29 cellular contexts compared by ENCODE assay signal in the genomic region with DNA sequence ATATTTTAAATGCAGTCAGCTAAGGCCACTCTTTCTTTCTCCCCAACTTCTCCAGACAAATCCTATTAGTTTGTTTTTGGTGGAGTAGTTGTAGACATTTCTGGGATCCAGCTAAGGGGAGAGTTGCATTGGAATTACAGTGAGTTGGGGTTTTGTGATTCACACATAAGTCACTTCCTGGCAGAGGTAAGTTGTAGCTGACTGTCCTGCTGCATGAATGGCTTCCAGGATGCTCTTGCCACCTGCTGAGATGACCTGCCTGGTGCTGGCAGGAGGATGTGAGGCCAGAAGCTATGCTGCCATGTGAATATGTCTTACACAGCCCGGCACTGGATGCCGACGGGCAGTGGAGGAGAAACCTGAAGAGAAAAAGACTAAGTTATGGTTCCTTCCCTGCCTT.
A peak's percentile ranks its signal among the peaks of the same experiment; 100 is the strongest.
DNase-seq lines count a peak whose midpoint lies in the region; ATAC-seq and TF ChIP-seq lines count a peak whose summit lies in the region.
"Had no signal": no experiment of that assay in that cellular context is flagged by ENCODE, and none has a peak within 500 bp of the region (broad histone marks: within the 10 kb centered on the region; RNA-seq: fewer than 3 reads in every experiment).

No MANE protein-coding gene starts in this region.

- H3K27me3 ChIP-seq in MG63, result no peaks in the 10 kb centered on the region
- H3K27me3 ChIP-seq: right lobe of liver, upper lobe of left lung had no signal

- H3K27me3 Mint-ChIP-seq in activated CD4-positive, alpha-beta memory T cell treated with anti-CD3 and anti-CD28 coated beads for 36 hours, result no peaks in the 10 kb centered on the region
- H3K27me3 Mint-ChIP-seq: activated naive CD8-positive, alpha-beta T cell had no signal

- no peak for ATAC-seq in GM19397 (IDR thresholded peaks at IDR 0.05; ENCODE audit: unreplicated experiment)
- ATAC-seq: right lobe of liver; stimulated activated effector memory CD8-positive, alpha-beta T cell treated with anti-CD3 and anti-CD28 coated beads, Interleukin-12 subunit alpha, Interleukin-12 subunit beta, amount 100 ng/mL, for 72 hours had no signal

- no peaks in the 10 kb centered on the region for H3K36me3 Mint-ChIP-seq in activated CD4-positive, alpha-beta memory T cell treated with anti-CD3 and anti-CD28 coated beads for 36 hours
- H3K36me3 Mint-ChIP-seq: activated naive CD8-positive, alpha-beta T cell; stimulated activated effector memory CD8-positive, alpha-beta T cell treated with anti-CD3 and anti-CD28 coated beads, Interleukin-12 subunit alpha, Interleukin-12 subunit beta, amount 100 ng/mL, for 72 hours had no signal

- TF ChIP-seq CTCF in astrocyte of the spinal cord (IDR thresholded peaks at IDR 0.05; ENCODE audit: low read depth, low read length), result no peak

- no peak overlapping the region for H3K4me3 ChIP-seq in MG63
- no peak overlapping the region for H3K4me3 ChIP-seq in astrocyte of the spinal cord (ENCODE audit: low read depth, low read length)
- H3K4me3 ChIP-seq: lung, right lobe of liver, upper lobe of left lung had no signal

- peak; percentile 71 for DNase-seq in Daoy (ENCODE audit: low read depth)
- DNase-seq in MG63, result peak; percentile 85
- peak; percentile 41 for DNase-seq in astrocyte of the spinal cord (ENCODE audit: low read depth, low spot score)
- DNase-seq in iPS DF 19.7 (ENCODE audit: low read depth, low spot score), result peak; percentile 3
- no peak for DNase-seq in activated CD4-positive, alpha-beta T cell treated with anti-CD3 and anti-CD28 coated beads, Interleukin-2, amount 50 U/mL, for 1 hour
- no peak for DNase-seq in NCI-H526 treated with DMSO at 0.1 percent for 48 hours (lab: John Stamatoyannopoulos, UW)
- no peak for DNase-seq in activated CD4-positive, alpha-beta memory T cell treated with anti-CD3 and anti-CD28 coated beads for 36 hours
- DNase-seq: activated CD4-positive, alpha-beta T cell treated with anti-CD3 and anti-CD28 coated beads, Interleukin-2, amount 50 U/mL, for 48 hours; activated CD4-positive, CD25-positive, alpha-beta regulatory T cell; activated CD8-positive, alpha-beta memory T cell treated with anti-CD3 and anti-CD28 coated beads, Interleukin-2, amount 50 U/mL, for 48 hours; anterior cingulate cortex; DMS153; GF-D8; KG1; MV-4-11; NCI-H146; NCI-H2107; NCI-H446 treated with DMSO at 0.1 percent for 48 hours; posterior cingulate gyrus; right lobe of liver; SHP77 treated with DMSO at 0.1 percent for 48 hours; stimulated activated CD4-positive, alpha-beta T cell treated with anti-CD3 and anti-CD28 coated beads, Interleukin-12 subunit alpha, Interleukin-12 subunit beta, amount 100 ng/mL, for 4 hours; stimulated activated CD4-positive, alpha-beta T cell treated with anti-CD3 and anti-CD28 coated beads, Interleukin-4, amount 100 ng/mL, for 24 hours; T1000; upper lobe of left lung had no signal

- no peaks in the 10 kb centered on the region for H3K9me3 ChIP-seq in MG63
- H3K9me3 ChIP-seq: right lobe of liver, upper lobe of left lung had no signal

- H3K9me3 Mint-ChIP-seq in activated CD4-positive, alpha-beta memory T cell treated with anti-CD3 and anti-CD28 coated beads for 36 hours, result no peaks in the 10 kb centered on the region

- no peaks in the 10 kb centered on the region for H3K4me1 Mint-ChIP-seq in activated CD4-positive, alpha-beta memory T cell treated with anti-CD3 and anti-CD28 coated beads for 36 hours (ENCODE audit: low read depth)
- H3K4me1 Mint-ChIP-seq: stimulated activated effector memory CD8-positive, alpha-beta T cell treated with anti-CD3 and anti-CD28 coated beads, Interleukin-12 subunit alpha, Interleukin-12 subunit beta, amount 100 ng/mL, for 72 hours had no signal

- no peaks in the 10 kb centered on the region for H3K36me3 ChIP-seq in MG63
- H3K36me3 ChIP-seq: right lobe of liver, upper lobe of left lung had no signal

- H3K4me3 Mint-ChIP-seq in activated CD4-positive, alpha-beta memory T cell treated with anti-CD3 and anti-CD28 coated beads for 36 hours, result no peak overlapping the region
- H3K4me3 Mint-ChIP-seq: activated naive CD8-positive, alpha-beta T cell; stimulated activated effector memory CD8-positive, alpha-beta T cell treated with anti-CD3 and anti-CD28 coated beads, Interleukin-12 subunit alpha, Interleukin-12 subunit beta, amount 100 ng/mL, for 72 hours had no signal

- H3K27ac Mint-ChIP-seq in activated CD4-positive, alpha-beta memory T cell treated with anti-CD3 and anti-CD28 coated beads for 36 hours, result no peak overlapping the region
- H3K27ac Mint-ChIP-seq: activated naive CD8-positive, alpha-beta T cell; stimulated activated effector memory CD8-positive, alpha-beta T cell treated with anti-CD3 and anti-CD28 coated beads, Interleukin-12 subunit alpha, Interleukin-12 subunit beta, amount 100 ng/mL, for 72 hours had no signal

- CTCF ChIA-PET in activated CD4-positive, alpha-beta memory T cell treated with anti-CD3 and anti-CD28 coated beads for 36 hours (lab: Charles Lee), result no interaction called here

- intact Hi-C loops in activated CD4-positive, alpha-beta memory T cell treated with anti-CD3 and anti-CD28 coated beads for 36 hours (cut with micrococcal nuclease), result no loop called here

- POLR2A ChIA-PET in activated CD4-positive, alpha-beta memory T cell treated with anti-CD3 and anti-CD28 coated beads for 36 hours (lab: Charles Lee), result no interaction called here

- in situ Hi-C loops in astrocyte of the spinal cord (cut with HindIII; ENCODE audit: low sequenced_read_pairs), result no loop called here

Comparison
In these comparisons a context has a peak if more than half of its experiments do, and no peak if none do; other contexts are left out.
1. DNase-seq: peak in Daoy (single experiment), MG63 (single experiment), astrocyte of the spinal cord (single experiment) and iPS DF 19.7 (single experiment); none in activated CD4-positive, alpha-beta T cell treated with anti-CD3 and anti-CD28 coated beads, Interleukin-2, amount 50 U/mL, for 1 hour (single experiment), NCI-H526 treated with DMSO at 0.1 percent for 48 hours (single experiment) and activated CD4-positive, alpha-beta memory T cell treated with anti-CD3 and anti-CD28 coated beads for 36 hours (single experiment).